Comparison of ENCODE assay signal across 21 cellular contexts in the genomic region with DNA sequence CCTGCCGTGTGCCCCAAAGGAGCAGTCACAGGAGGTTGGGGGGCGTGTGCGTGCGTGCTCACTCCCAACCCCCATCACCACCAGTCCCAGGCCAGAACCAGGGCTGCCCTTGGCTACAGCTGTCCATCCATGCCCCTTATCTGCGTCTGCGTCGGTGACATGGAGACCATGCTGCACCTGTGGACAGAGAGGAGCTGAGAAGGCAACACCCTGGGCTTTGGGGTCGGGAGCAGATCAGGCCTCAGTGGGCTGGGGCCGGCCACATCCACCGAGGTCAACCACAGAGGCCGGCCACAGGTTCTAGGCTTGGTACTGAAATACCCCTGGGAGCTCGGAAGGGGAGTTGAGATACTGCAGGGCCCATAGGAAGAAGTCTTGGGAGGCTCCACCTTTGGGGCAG. TPM values are rescaled to one million over a fixed set of nuclear protein-coding genes. Genes with fewer than 3 reads are reported as not detected.
DNase-seq lines count a peak whose midpoint lies in the region; TF ChIP-seq lines count a peak whose summit lies in the region.
"Had no signal": no experiment of that assay in that cellular context is flagged by ENCODE, and none has a peak within 500 bp of the region (broad histone marks: within the 10 kb centered on the region; RNA-seq: fewer than 3 reads in every experiment).

No MANE protein-coding gene starts in this region.

- no peaks in the 10 kb centered on the region for H3K4me1 Mint-ChIP-seq in HFFc6 (ENCODE audit: low read depth)
- H3K4me1 Mint-ChIP-seq: B cell; stimulated activated naive CD8-positive, alpha-beta T cell treated with anti-CD3 and anti-CD28 coated beads, Interleukin-15, amount 100 ng/mL, for 72 hours had no signal

- H3K27ac Mint-ChIP-seq in HFFc6: peak overlapping the region; percentile 43; the same call in 1 of the 2 replicates
- H3K27ac Mint-ChIP-seq: activated T-helper 2 cell treated with anti-CD3 and anti-CD28 coated beads, Interferon-gamma antibody, Interleukin-2, Interleukin-4, amounts not matched to agents 10 μg/mL and 5 μg/mL and 100 μg/mL, durations not matched to agents 14 hours and 24 hours and 36 hours; B cell; stimulated activated naive CD8-positive, alpha-beta T cell treated with anti-CD3 and anti-CD28 coated beads, Interleukin-15, amount 100 ng/mL, for 72 hours; type B pancreatic cell had no signal

- peaks cover 19% of the 10 kb centered on the region for H3K9me3 Mint-ChIP-seq in HFFc6
- H3K9me3 Mint-ChIP-seq: type B pancreatic cell had no signal

- DNase-seq in EH (ENCODE audit: low read depth) (peak; percentile 31), HFFc6 (no peak), islet precursor cell (peak; percentile 50), A172 (ENCODE audit: low spot score) (no peak), EL (no peak)
- no peak for DNase-seq in activated effector memory CD4-positive, alpha-beta T cell treated with Interleukin-2 at 50 U/mL for 16 hours
- DNase-seq: activated CD4-positive, alpha-beta T cell treated with anti-CD3 and anti-CD28 coated beads for 4 hours; dermis blood vessel endothelial cell; foreskin keratinocyte; hypothalamus; mammary epithelial cell; MM.1S; NCI-H526 treated with DMSO at 0.1 percent for 48 hours; stimulated activated naive CD8-positive, alpha-beta T cell treated with anti-CD3 and anti-CD28 coated beads, Interleukin-15, amount 100 ng/mL, for 72 hours had no signal

- H3K36me3 ChIP-seq in rectal smooth muscle tissue (ENCODE audit: control insufficient read depth, insufficient read depth, low read length): peaks cover 4% of the 10 kb centered on the region

- H3K4me1 ChIP-seq in rectal smooth muscle tissue (ENCODE audit: control insufficient read depth, insufficient read depth, low read length): no peaks in the 10 kb centered on the region
- H3K4me1 ChIP-seq: Caco-2, foreskin keratinocyte had no signal

- peaks cover 21% of the 10 kb centered on the region for H3K36me3 Mint-ChIP-seq in HFFc6 (ENCODE audit: low read depth)
- H3K36me3 Mint-ChIP-seq: type B pancreatic cell had no signal

- TF ChIP-seq CTCF in HFFc6 (IDR thresholded peaks at IDR 0.05): no peak

- no peak overlapping the region for H3K4me3 ChIP-seq in rectal smooth muscle tissue (ENCODE audit: low read length)
- H3K4me3 ChIP-seq: skin epidermis had no signal

- no peak overlapping the region for H3K9ac ChIP-seq in rectal smooth muscle tissue (ENCODE audit: low read length)

- peak overlapping the region; percentile 24 for H3K27ac ChIP-seq in rectal smooth muscle tissue (ENCODE audit: low read depth, low read length)
- H3K27ac ChIP-seq: foreskin keratinocyte, HL-60 had no signal

- H3K4me3 Mint-ChIP-seq in HFFc6: no peak overlapping the region
- H3K4me3 Mint-ChIP-seq: B cell; stimulated activated naive CD8-positive, alpha-beta T cell treated with anti-CD3 and anti-CD28 coated beads, Interleukin-15, amount 100 ng/mL, for 72 hours; type B pancreatic cell had no signal

- peaks cover 6% of the 10 kb centered on the region for H3K27me3 Mint-ChIP-seq in HFFc6 (ENCODE audit: insufficient read depth)
- H3K27me3 Mint-ChIP-seq: B cell; stimulated activated naive CD8-positive, alpha-beta T cell treated with anti-CD3 and anti-CD28 coated beads, Interleukin-15, amount 100 ng/mL, for 72 hours; type B pancreatic cell had no signal

- H3K27me3 ChIP-seq in rectal smooth muscle tissue (ENCODE audit: control insufficient read depth, insufficient read depth, low read length): no peaks in the 10 kb centered on the region
- H3K27me3 ChIP-seq: foreskin keratinocyte had no signal

RNA-seq across cellular contexts. Expression of a gene that starts 23.5 kb away (rescaled TPM):
- total RNA-seq in HFFc6 (2021; fragmentation: NEBNext Ultra II Directional; extraction: Animal tissue kit (Norgen Biotek cat#: 25700)): 100 to 1,000 TPM; 350 to 415 (median 382) TPM
- total RNA-seq in A172 (2014; rRNA removed; shearing (Covaris generic)): 329 and 393 TPM in 2 replicates

Comparison
In these comparisons a context has a peak if more than half of its experiments do, and no peak if none do; other contexts are left out.
1. DNase-seq: peak in EH (single experiment) and islet precursor cell (single experiment); none in HFFc6 (single experiment), A172 (single experiment), activated effector memory CD4-positive, alpha-beta T cell treated with Interleukin-2 at 50 U/mL for 16 hours (single experiment) and EL (single experiment).